In the genomic region with DNA sequence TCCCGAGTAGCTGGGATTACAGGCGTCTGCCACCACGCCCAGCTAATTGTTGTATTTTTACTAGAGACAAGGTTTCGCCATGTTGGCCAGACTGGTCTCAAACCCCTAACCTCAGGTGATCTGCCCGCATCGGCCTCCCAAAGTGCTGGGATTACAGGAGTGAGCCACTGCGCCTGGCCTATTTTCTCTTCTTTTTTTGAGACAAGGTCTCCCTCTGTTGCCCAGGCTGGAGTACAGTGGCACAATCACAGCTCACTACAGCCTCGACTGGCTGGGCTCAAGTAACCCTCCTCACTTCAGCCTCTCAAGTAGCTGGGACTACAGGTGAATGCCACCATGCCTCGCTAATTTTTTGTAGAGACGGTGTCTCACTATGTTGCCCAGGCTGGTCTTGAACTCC, we compare ENCODE assay signal across 11 cellular contexts. TPM values are rescaled to one million over a fixed set of nuclear protein-coding genes. Genes with fewer than 3 reads are reported as not detected.
"Had no signal": no experiment of that assay in that cellular context is flagged by ENCODE, and none has a peak within 500 bp of the region (broad histone marks: within the 10 kb centered on the region; RNA-seq: fewer than 3 reads in every experiment).

No MANE protein-coding gene starts in this region.

RNA-seq across cellular contexts. Expression of a gene that starts 9.1 kb away (rescaled TPM):
- total RNA-seq: OCI-LY7, PC-3, PC-9, Peyer's patch, Right ventricle myocardium inferior, Right ventricle myocardium superior, RPMI7951, SJCRH30, SJSA1, SK-MEL-5 had no signal
- polyA plus RNA-seq: SK-N-SH had no signal

RNA-seq across cellular contexts. Expression of a gene that starts 9.6 kb away (rescaled TPM):
- total RNA-seq: OCI-LY7, PC-3, Right ventricle myocardium inferior, Right ventricle myocardium superior, RPMI7951, SJCRH30, SJSA1 had no signal
- polyA plus RNA-seq: SK-N-SH had no signal
